In genomic region chr2:74653589-74653984, GRCh38 we compare ENCODE assay signal across 8 cellular contexts. TPM values are rescaled to one million over a fixed set of nuclear protein-coding genes. Genes with fewer than 3 reads are reported as not detected.
DNase-seq lines count a peak whose midpoint lies in the region; ATAC-seq and TF ChIP-seq lines count a peak whose summit lies in the region.

No MANE protein-coding gene starts in this region.

- RAD21 ChIA-PET in HCT116 (lab: Charles Lee; ENCODE audit: low non-redundant PET in 1 of 2, low total read pairs in 2 of 2, uncharacterized antibody in 2 of 2, unreplicated experiment in 2 of 2) = no interaction called here

- H4K20me1 ChIP-seq in HCT116 (ENCODE audit: insufficient read depth) = no peaks in the 10 kb centered on the region

- TF ChIP-seq CTCF in HCT116 (IDR thresholded peaks at IDR 0.05 in 2 of 3, conservative IDR thresholded peaks at IDR 0.05 in 1 of 3; ENCODE audit: borderline replicate concordance in 1 of 3, insufficient read depth in 1 of 3, low read depth in 2 of 3, low read length in 2 of 3) = no peak
- no peak for TF ChIP-seq CTCF in Peyer's patch (IDR thresholded peaks at IDR 0.05)
- no peak for TF ChIP-seq CTCF in foreskin fibroblast (IDR thresholded peaks at IDR 0.05; ENCODE audit: low read depth, low read length)
- TF ChIP-seq CTCF in retinal pigment epithelial cell (conservative IDR thresholded peaks at IDR 0.05; ENCODE audit: low read depth, low read length) = no peak

- H3K9ac ChIP-seq in HCT116 (ENCODE audit: low read length) = peak overlapping the region; percentile 19; the same call in 1 of the 2 replicates

- H3K36me3 ChIP-seq in HCT116 (ENCODE audit: control insufficient read depth in 1 of 2, insufficient read depth in 2 of 2, low read length in 2 of 2) = 0 out of 4 replicates have a peak, but pooled peaks cover 0 to 2% of the 10 kb centered on the region in 2 experiments
- no peaks in the 10 kb centered on the region for H3K36me3 ChIP-seq in Peyer's patch

- H3K4me2 ChIP-seq in HCT116 (ENCODE audit: low read length) = peak overlapping the region; percentile 89

- H3K27me3 ChIP-seq in HCT116 (ENCODE audit: insufficient read depth, low read length) (no peaks in the 10 kb centered on the region), Peyer's patch (no peaks in the 10 kb centered on the region)

- H2AFZ ChIP-seq in HCT116 (ENCODE audit: low read depth, low read length, poor library complexity, severe bottlenecking) = peak overlapping the region; percentile 83

- intact Hi-C loops in HCT116 (cut with micrococcal nuclease) = no loop called here

- no TSS peak for BruUV-seq in HCT116 (replicated peaks; lab: Mats Ljungman, UMichigan)

- TF ChIP-seq POLR2A in HCT116 (IDR thresholded peaks at IDR 0.05; ENCODE audit: borderline replicate concordance, extremely low read depth, insufficient read depth, insufficient read length) (no peak), Peyer's patch (IDR thresholded peaks at IDR 0.05) (no peak)

- H3K9me3 ChIP-seq in HCT116 (ENCODE audit: control insufficient read depth in 1 of 2, insufficient read depth in 1 of 2, low read depth in 1 of 2, low read length in 2 of 2) (no peaks in the 10 kb centered on the region), Peyer's patch (no peaks in the 10 kb centered on the region)

- in situ Hi-C loops in KBM-7 (cut with MboI; ENCODE audit: low pct_unique_long_range_greater_than_20kb, low sequenced_read_pairs) = no loop called here

- POLR2A ChIA-PET in HCT116 (lab: Charles Lee) = interaction anchor here (0.8 to 1.0 kb wide), 2 partner anchors 22 to 35 kb away, joined by 3 read pairs; no protein-coding TSS in a partner anchor

- H3K27ac ChIP-seq in HCT116 (ENCODE audit: low read depth, low read length) (no peak overlapping the region), Peyer's patch (peak overlapping the region in 2 of 4 donors; percentile 30 to 77)

- peak overlapping the region; percentile 35 to 69 for H3K4me3 ChIP-seq in HCT116 (replicated peaks in 1 of 2; ENCODE audit: low read depth in 1 of 2, low read length in 2 of 2)
- H3K4me3 ChIP-seq in Peyer's patch = peak overlapping the region; percentile 53 to 80 (median 78)
- peak overlapping the region; percentile 65 to 66 for H3K4me3 ChIP-seq in foreskin fibroblast (ENCODE audit: low read depth in 1 of 2, low read length in 2 of 2)
- H3K4me3 ChIP-seq in retinal pigment epithelial cell (ENCODE audit: low read length) = peak overlapping the region; percentile 68

- ATAC-seq in GM18498 (IDR thresholded peaks at IDR 0.05; ENCODE audit: unreplicated experiment) (peak; percentile 15), HCT116 (peak; percentile 32)

- H3K79me2 ChIP-seq in HCT116 (ENCODE audit: insufficient read depth, low read length) = no peaks in the 10 kb centered on the region

- peaks cover 3 to 22% of the 10 kb centered on the region in 2 experiments for H3K4me1 ChIP-seq in HCT116 (ENCODE audit: control insufficient read depth in 1 of 2, insufficient read depth in 2 of 2, low read length in 2 of 2)
- peaks cover 0 to 10% (median 3%) of the 10 kb centered on the region in 4 donors for H3K4me1 ChIP-seq in Peyer's patch

- no peak for DNase-seq in HCT116 (ENCODE audit: low read depth, low spot score)
- no peak for DNase-seq in Peyer's patch
- no peak for DNase-seq in foreskin fibroblast
- DNase-seq in retinal pigment epithelial cell (ENCODE audit: low read depth) = no peak
- DNase-seq in KBM-7 = no peak
- no peak for DNase-seq in NCI-H1105 (lab: John Stamatoyannopoulos, UW)
- DNase-seq in activated CD8-positive, alpha-beta memory T cell treated with anti-CD3 and anti-CD28 coated beads, Interleukin-2, amount 50 U/mL, for 48 hours = no peak

- no peak for TF ChIP-seq RAD21 in HCT116 (IDR thresholded peaks at IDR 0.05; ENCODE audit: low read depth)

- H3K9me2 ChIP-seq in HCT116 (ENCODE audit: insufficient read depth) = no peaks in the 10 kb centered on the region

- CTCF ChIA-PET in HCT116 (lab: Charles Lee) = no interaction called here

TF ChIP-seq in HCT116, 20 proteins besides CTCF, POLR2A, EP300 and RAD21:
- TF ChIP-seq SIN3A (IDR thresholded peaks at IDR 0.05; ENCODE audit: low read depth) (no peak), ZNF274 (IDR thresholded peaks at IDR 0.05; ENCODE audit: low read depth, low read length) (no peak)

RNA-seq across cellular contexts. Expression of gene SEMA4F, which starts 0.5 kb away (rescaled TPM):
- total RNA-seq in HCT116 (2021; ENCODE audit: unreplicated experiment) (12.3 TPM), Peyer's patch (1 to 10 TPM; 1.6 to 6.5 (median 3.3) TPM)
- 6.6 and 8.2 TPM in 2 replicates for polyA plus RNA-seq in HCT116 (2012)

RNA-seq across cellular contexts. Expression of gene M1AP, which starts 5.5 kb away (rescaled TPM):
- total RNA-seq in HCT116 (2021; ENCODE audit: unreplicated experiment) = 28.2 TPM
- polyA plus RNA-seq in HCT116 (2012) = 19.6 and 24.7 TPM in 2 replicates
- total RNA-seq in Peyer's patch = not detected

Comparison
In these comparisons a context has a peak if more than half of its experiments do, and no peak if none do; other contexts are left out.
1. RNA of gene M1AP, which starts 5.5 kb away (total RNA-seq): 28.2 TPM in HCT116 (single experiment); not detected in Peyer's patch; every median in the first group is over 10 times any median in the second.
2. Peak in every context shown above with its lines, with median percentiles within 50 percentile points of each other: H3K4me3 ChIP-seq.